Comparison of ENCODE assay signal across 19 cellular contexts in genomic region chr19:7454998-7455397, GRCh38.
"Had no signal": no experiment of that assay in that cellular context is flagged by ENCODE, and none has a peak within 500 bp of the region (broad histone marks: within the 10 kb centered on the region; RNA-seq: fewer than 3 reads in every experiment).

No MANE protein-coding gene starts in this region.

- DNase-seq: effector CD4-positive, alpha-beta T cell; endodermal cell; foreskin melanocyte; head of caudate nucleus; hippocampal formation; left colon; left ventricle myocardium superior; mesendoderm; naive B cell; psoas muscle; retina; right lobe of liver; stimulated activated CD4-positive, alpha-beta T cell treated with anti-CD3 and anti-CD28 coated beads, Interleukin-4, amount 100 ng/mL, for 1 hour; stimulated activated naive CD4-positive, alpha-beta T cell treated with Interleukin-2 at 50 U/mL for 16 hours; transverse colon had no signal

- H3K27ac ChIP-seq: coronary artery, psoas muscle, right lobe of liver, thoracic aorta, transverse colon had no signal

- ATAC-seq: left colon, left ventricle myocardium superior, psoas muscle, right lobe of liver had no signal

- H3K4me3 ChIP-seq: coronary artery, lung, psoas muscle, right lobe of liver, thoracic aorta, transverse colon had no signal

- H3K27ac Mint-ChIP-seq: endodermal cell, nephron had no signal

- H3K4me1 Mint-ChIP-seq: endodermal cell, nephron had no signal

- H3K4me3 Mint-ChIP-seq: endodermal cell, nephron had no signal

- H3K27me3 Mint-ChIP-seq: naive B cell had no signal

- H3K4me1 ChIP-seq: psoas muscle, right lobe of liver, transverse colon had no signal

- H3K27me3 ChIP-seq: right lobe of liver, transverse colon had no signal

- H3K9me3 ChIP-seq: psoas muscle, right lobe of liver, transverse colon had no signal
